Comparison of ENCODE assay signal across 1 cellular context in genomic region chr5:140556438-140556837, GRCh38.
TF ChIP-seq lines count a peak whose summit lies in the region.

No MANE protein-coding gene starts in this region.

TF ChIP-seq in H1, 55 proteins besides CTCF, POLR2A, EP300 and RAD21:
- TF ChIP-seq POU5F1 (IDR thresholded peaks at IDR 0.05; ENCODE audit: low read depth, low read length) (no peak), NRF1 (IDR thresholded peaks at IDR 0.05; ENCODE audit: low read depth, low read length) (no peak), CREB1 (IDR thresholded peaks at IDR 0.05) (no peak), PHF8 (conservative IDR thresholded peaks at IDR 0.05; ENCODE audit: low read depth, low read length) (no peak), TCF12 (IDR thresholded peaks at IDR 0.05; ENCODE audit: low read depth, low read length) (no peak), HDAC6 (IDR thresholded peaks at IDR 0.05; ENCODE audit: low read depth, low read length) (no peak), EZH2 (IDR thresholded peaks at IDR 0.05; ENCODE audit: low read depth, low read length, severe bottlenecking) (no peak), CTBP2 (IDR thresholded peaks at IDR 0.05; ENCODE audit: borderline replicate concordance, insufficient read depth, insufficient read length, low read length) (no peak)
